ENCODE assay signal across 32 cellular contexts in genomic region chr21:14235101-14235500, GRCh38. TPM values are rescaled to one million over a fixed set of nuclear protein-coding genes. Genes with fewer than 3 reads are reported as not detected.
"Had no signal": no experiment of that assay in that cellular context is flagged by ENCODE, and none has a peak within 500 bp of the region (broad histone marks: within the 10 kb centered on the region; RNA-seq: fewer than 3 reads in every experiment).

No MANE protein-coding gene starts in this region.

- H3K27ac ChIP-seq: stomach, suprapubic skin, testis, thoracic aorta, thyroid gland, tibial artery, tibial nerve, transverse colon, upper lobe of left lung, upper lobe of right lung, uterus, vagina had no signal

- H3K36me3 Mint-ChIP-seq: stimulated activated effector memory CD8-positive, alpha-beta T cell treated with anti-CD3 and anti-CD28 coated beads, Interleukin-12 subunit alpha, Interleukin-12 subunit beta, amount 100 ng/mL, for 72 hours; stimulated activated memory B cell treated with anti-CD40 and anti-IgM and Interleukin-4, amounts not matched to agents 10 μg/mL and 1 μg/mL and 100 μg/mL, for 72 hours; stimulated activated naive B cell treated with anti-CD40 and anti-IgM and Interleukin-4, amounts not matched to agents 10 μg/mL and 1 μg/mL and 100 μg/mL, for 72 hours; type B pancreatic cell had no signal

- ATAC-seq: stimulated activated effector memory CD8-positive, alpha-beta T cell treated with anti-CD3 and anti-CD28 coated beads, Interleukin-12 subunit alpha, Interleukin-12 subunit beta, amount 100 ng/mL, for 72 hours; stimulated activated memory B cell treated with anti-CD40 and anti-IgM and Interleukin-4, amounts not matched to agents 10 μg/mL and 1 μg/mL and 100 μg/mL, for 72 hours; stimulated activated naive B cell treated with anti-CD40 and anti-IgM and Interleukin-4, amounts not matched to agents 10 μg/mL and 1 μg/mL and 100 μg/mL, for 72 hours; stimulated activated naive CD8-positive, alpha-beta T cell treated with anti-CD3 and anti-CD28 coated beads, Interleukin-15, amount 100 ng/mL, for 72 hours; stimulated activated naive CD8-positive, alpha-beta T cell treated with anti-CD3 and anti-CD28 coated beads, Interleukin-15, Interleukin-2, amounts not matched to agents 100 U/mL and 50 U/mL, for 24 hours; upper lobe of right lung had no signal

- H3K4me1 ChIP-seq: stomach, suprapubic skin, testis, thyroid gland, tibial artery, tibial nerve, transverse colon, upper lobe of left lung, upper lobe of right lung, uterus, vagina had no signal

- DNase-seq: stimulated activated CD4-positive, alpha-beta T cell treated with anti-CD3 and anti-CD28 coated beads, Interleukin-2, amount 100 ng/mL, for 24 hours; stimulated activated CD4-positive, alpha-beta T cell treated with anti-CD3 and anti-CD28 coated beads, Interleukin-2, amount 100 ng/mL, for 48 hours; stimulated activated CD4-positive, alpha-beta T cell treated with anti-CD3 and anti-CD28 coated beads, Interleukin-4, amount 100 ng/mL, for 1 hour; stimulated activated CD4-positive, alpha-beta T cell treated with anti-CD3 and anti-CD28 coated beads, Interleukin-4, amount 100 ng/mL, for 24 hours; stimulated activated CD4-positive, alpha-beta T cell treated with anti-CD3 and anti-CD28 coated beads, Interleukin-4, amount 100 ng/mL, for 4 hours; stimulated activated naive B cell treated with anti-CD40 and anti-IgM and Interleukin-4, amounts not matched to agents 10 μg/mL and 1 μg/mL and 100 μg/mL, for 72 hours; stimulated activated naive CD4-positive, alpha-beta T cell treated with Interleukin-2 at 50 U/mL for 16 hours; stimulated activated naive CD8-positive, alpha-beta T cell treated with anti-CD3 and anti-CD28 coated beads, Interleukin-15, amount 100 ng/mL, for 72 hours; stimulated activated naive CD8-positive, alpha-beta T cell treated with anti-CD3 and anti-CD28 coated beads, Interleukin-15, Interleukin-2, amounts not matched to agents 100 U/mL and 50 U/mL, for 24 hours; stomach; substantia nigra; testis; thyroid gland; tibial artery; transverse colon; trophoblast cell; upper lobe of left lung; upper lobe of right lung; uterus had no signal

- H3K4me3 Mint-ChIP-seq: stimulated activated effector memory CD8-positive, alpha-beta T cell treated with anti-CD3 and anti-CD28 coated beads, Interleukin-12 subunit alpha, Interleukin-12 subunit beta, amount 100 ng/mL, for 72 hours; stimulated activated memory B cell treated with anti-CD40 and anti-IgM and Interleukin-4, amounts not matched to agents 10 μg/mL and 1 μg/mL and 100 μg/mL, for 72 hours; stimulated activated naive B cell treated with anti-CD40 and anti-IgM and Interleukin-4, amounts not matched to agents 10 μg/mL and 1 μg/mL and 100 μg/mL, for 72 hours; stimulated activated naive CD8-positive, alpha-beta T cell treated with anti-CD3 and anti-CD28 coated beads, Interleukin-15, amount 100 ng/mL, for 72 hours; stimulated activated naive CD8-positive, alpha-beta T cell treated with anti-CD3 and anti-CD28 coated beads, Interleukin-15, Interleukin-2, amounts not matched to agents 100 ng/mL and 50 ng/mL, for 24 hours; type B pancreatic cell had no signal

- H3K4me3 ChIP-seq: stomach, suprapubic skin, testis, thoracic aorta, thyroid gland, tibial artery, tibial nerve, transverse colon, upper lobe of left lung, upper lobe of right lung, uterus, vagina had no signal

- H3K4me1 Mint-ChIP-seq: stimulated activated effector memory CD8-positive, alpha-beta T cell treated with anti-CD3 and anti-CD28 coated beads, Interleukin-12 subunit alpha, Interleukin-12 subunit beta, amount 100 ng/mL, for 72 hours; stimulated activated memory B cell treated with anti-CD40 and anti-IgM and Interleukin-4, amounts not matched to agents 10 μg/mL and 1 μg/mL and 100 μg/mL, for 72 hours; stimulated activated naive B cell treated with anti-CD40 and anti-IgM and Interleukin-4, amounts not matched to agents 10 μg/mL and 1 μg/mL and 100 μg/mL, for 72 hours; stimulated activated naive CD8-positive, alpha-beta T cell treated with anti-CD3 and anti-CD28 coated beads, Interleukin-15, amount 100 ng/mL, for 72 hours had no signal

- H3K27me3 Mint-ChIP-seq: stimulated activated naive CD8-positive, alpha-beta T cell treated with anti-CD3 and anti-CD28 coated beads, Interleukin-15, amount 100 ng/mL, for 72 hours; type B pancreatic cell had no signal

- H3K9me3 ChIP-seq: suprapubic skin, testis, thoracic aorta, thyroid gland, tibial nerve, upper lobe of left lung, upper lobe of right lung, uterus, vagina had no signal

- FAIRE-seq: urothelium cell line had no signal

- H3K27ac Mint-ChIP-seq: stimulated activated effector memory CD8-positive, alpha-beta T cell treated with anti-CD3 and anti-CD28 coated beads, Interleukin-12 subunit alpha, Interleukin-12 subunit beta, amount 100 ng/mL, for 72 hours; stimulated activated memory B cell treated with anti-CD40 and anti-IgM and Interleukin-4, amounts not matched to agents 10 μg/mL and 1 μg/mL and 100 μg/mL, for 72 hours; stimulated activated naive B cell treated with anti-CD40 and anti-IgM and Interleukin-4, amounts not matched to agents 10 μg/mL and 1 μg/mL and 100 μg/mL, for 72 hours; stimulated activated naive CD8-positive, alpha-beta T cell treated with anti-CD3 and anti-CD28 coated beads, Interleukin-15, amount 100 ng/mL, for 72 hours; stimulated activated naive CD8-positive, alpha-beta T cell treated with anti-CD3 and anti-CD28 coated beads, Interleukin-15, Interleukin-2, amounts not matched to agents 100 ng/mL and 50 ng/mL, for 24 hours; type B pancreatic cell had no signal

- H3K27me3 ChIP-seq: stomach, suprapubic skin, testis, thyroid gland, tibial artery, tibial nerve, transverse colon, upper lobe of left lung, upper lobe of right lung, uterus, vagina had no signal

- H3K36me3 ChIP-seq: stomach, suprapubic skin, thoracic aorta, thyroid gland, tibial artery, tibial nerve, transverse colon, upper lobe of left lung, upper lobe of right lung, uterus, vagina had no signal

RNA-seq across cellular contexts. Expression of gene LIPI, which starts 24.3 kb away (rescaled TPM):
- total RNA-seq: stomach, subcutaneous adipose tissue, suprapubic skin, temporal lobe, thoracic aorta, transverse colon, upper lobe of left lung, upper lobe of right lung, ureter, urinary bladder, uterus, vagina had no signal
- polyA plus RNA-seq: stomach, urinary bladder had no signal
